In genomic region chr2:37671013-37671815, GRCh38 we compare ENCODE assay signal across 8 cellular contexts. TPM values are rescaled to one million over a fixed set of nuclear protein-coding genes. Genes with fewer than 3 reads are reported as not detected.
A peak's percentile ranks its signal among the peaks of the same experiment; 100 is the strongest.
DNase-seq lines count a peak whose midpoint lies in the region; ATAC-seq and TF ChIP-seq lines count a peak whose summit lies in the region.

A gene with protein sequence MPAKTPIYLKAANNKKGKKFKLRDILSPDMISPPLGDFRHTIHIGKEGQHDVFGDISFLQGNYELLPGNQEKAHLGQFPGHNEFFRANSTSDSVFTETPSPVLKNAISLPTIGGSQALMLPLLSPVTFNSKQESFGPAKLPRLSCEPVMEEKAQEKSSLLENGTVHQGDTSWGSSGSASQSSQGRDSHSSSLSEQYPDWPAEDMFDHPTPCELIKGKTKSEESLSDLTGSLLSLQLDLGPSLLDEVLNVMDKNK (minus strand): TSS chr2:37671642. CDS start chr2:37646587, 25,055 bp downstream.

- peak; percentile 61 for ATAC-seq in WTC11

- peak within 1 kb of the TSS; percentile 52 for H3K27ac Mint-ChIP-seq in WTC11

- CTCF ChIA-PET in HEK293T (lab: Yijun Ruan, JAX) = no interaction called here
- CTCF ChIA-PET in WTC11 (lab: Charles Lee) = interaction anchor here (0.6 to 2.0 kb wide), 8 partner anchors 14 to 353 kb away, joined by 3 to 13 read pairs (median 6); no protein-coding TSS in a partner anchor

- H3K27me3 Mint-ChIP-seq in WTC11 (ENCODE audit: low read depth) = peaks cover 7% of the 10 kb centered on the region

- H3K9me3 Mint-ChIP-seq in WTC11 = no peaks in the 10 kb centered on the region

- peak within 1 kb of the TSS; percentile 44 for H3K27ac ChIP-seq in caudate nucleus (ENCODE audit: low read depth, low read length)

- no peaks in the 10 kb centered on the region for H3K36me3 Mint-ChIP-seq in WTC11

- DNase-seq in HEK293T (ENCODE audit: extremely low spot score) = peak; percentile 67
- peak; percentile 56 to 94 (median 94) for DNase-seq in NCI-H1417 (lab: John Stamatoyannopoulos, UW)
- DNase-seq in WTC11 (ENCODE audit: low spot score) = peak; percentile 74
- DNase-seq in caudate nucleus (lab: John Stamatoyannopoulos, UW) = peak in 25 of 61 donors; percentile 12 to 59 (median 30)
- DNase-seq in kidney tubule cell (ENCODE audit: low spot score) = peak; percentile 79
- peak; percentile 55 for DNase-seq in stimulated activated CD4-positive, alpha-beta T cell treated with anti-CD3 and anti-CD28 coated beads, Interleukin-2, amount 100 ng/mL, for 4 hours (ENCODE audit: low read depth)
- DNase-seq in globus pallidus (ENCODE audit: low spot score) = no peak

- H3K4me1 Mint-ChIP-seq in WTC11 = peaks cover 59% of the 10 kb centered on the region

- H3K4me3 ChIP-seq in GM12875 (ENCODE audit: low read depth, low read length) = peak within 1 kb of the TSS; percentile 93

- TF ChIP-seq CTCF in GM12875 (IDR thresholded peaks at IDR 0.05; ENCODE audit: borderline replicate concordance, insufficient read depth, low read depth, low read length) (no peak), WTC11 (IDR thresholded peaks at IDR 0.05) (no peak)

- POLR2A ChIA-PET in HEK293T (lab: Yijun Ruan, JAX) = interaction anchor here (0.7 to 1.2 kb wide), 10 partner anchors 14 to 165 kb away, joined by 3 to 5 read pairs (median 3); no protein-coding TSS in a partner anchor
- POLR2A ChIA-PET in WTC11 (lab: Charles Lee) = interaction anchor here (0.9 to 1.9 kb wide), 3 partner anchors 14 to 17 kb away, joined by 4 to 11 read pairs (median 5); no protein-coding TSS in a partner anchor

- peak within 1 kb of the TSS; percentile 85 for H3K4me3 Mint-ChIP-seq in WTC11

TF ChIP-seq in HEK293T, 16 proteins besides CTCF, POLR2A, EP300 and RAD21:
- no peak for TF ChIP-seq TARDBP (IDR thresholded peaks at IDR 0.05)
- no peak for TF ChIP-seq SP1 (IDR thresholded peaks at IDR 0.05)
- TF ChIP-seq FOXM1 (IDR thresholded peaks at IDR 0.05; ENCODE audit: borderline replicate concordance) = no peak
- no peak for TF ChIP-seq ARNT (IDR thresholded peaks at IDR 0.05)
- no peak for TF ChIP-seq FOXK2 (IDR thresholded peaks at IDR 0.05)
- TF ChIP-seq FOXA1 (IDR thresholded peaks at IDR 0.05) = no peak
- TF ChIP-seq SUZ12 (IDR thresholded peaks at IDR 0.05) = no peak
- TF ChIP-seq NFRKB (IDR thresholded peaks at IDR 0.05) = no peak
- TF ChIP-seq ZNF384 (IDR thresholded peaks at IDR 0.05) = no peak
- TF ChIP-seq ELF4 (IDR thresholded peaks at IDR 0.05) = no peak
- no peak for TF ChIP-seq HDGF (IDR thresholded peaks at IDR 0.05; ENCODE audit: borderline replicate concordance)
- no peak for TF ChIP-seq LEF1 (IDR thresholded peaks at IDR 0.05; ENCODE audit: borderline replicate concordance)
- TF ChIP-seq, protein P1, sequence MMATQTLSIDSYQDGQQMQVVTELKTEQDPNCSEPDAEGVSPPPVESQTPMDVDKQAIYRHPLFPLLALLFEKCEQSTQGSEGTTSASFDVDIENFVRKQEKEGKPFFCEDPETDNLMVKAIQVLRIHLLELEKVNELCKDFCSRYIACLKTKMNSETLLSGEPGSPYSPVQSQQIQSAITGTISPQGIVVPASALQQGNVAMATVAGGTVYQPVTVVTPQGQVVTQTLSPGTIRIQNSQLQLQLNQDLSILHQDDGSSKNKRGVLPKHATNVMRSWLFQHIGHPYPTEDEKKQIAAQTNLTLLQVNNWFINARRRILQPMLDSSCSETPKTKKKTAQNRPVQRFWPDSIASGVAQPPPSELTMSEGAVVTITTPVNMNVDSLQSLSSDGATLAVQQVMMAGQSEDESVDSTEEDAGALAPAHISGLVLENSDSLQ (IDR thresholded peaks at IDR 0.05) = no peak
- TF ChIP-seq BHLHE40 (IDR thresholded peaks at IDR 0.05; ENCODE audit: borderline replicate concordance) = no peak
- TF ChIP-seq CTBP1 (IDR thresholded peaks at IDR 0.05; ENCODE audit: borderline replicate concordance) = no peak
- no peak for TF ChIP-seq L3MBTL2 (conservative IDR thresholded peaks at IDR 0.05)

TF ChIP-seq in WTC11, 78 proteins besides CTCF, POLR2A, EP300 and RAD21 (continues in another document):
- TF ChIP-seq ERG (CRISPR knock-in tag; IDR thresholded peaks at IDR 0.05) (no peak), CREB1 (CRISPR knock-in tag; IDR thresholded peaks at IDR 0.05) (no peak), ATF2 (CRISPR knock-in tag; IDR thresholded peaks at IDR 0.05; ENCODE audit: borderline replicate concordance, low read depth) (no peak), SP1 (CRISPR knock-in tag; conservative IDR thresholded peaks at IDR 0.05) (peak; percentile 59), SOX15 (CRISPR knock-in tag; IDR thresholded peaks at IDR 0.05) (no peak), SMAD4 (CRISPR knock-in tag; IDR thresholded peaks at IDR 0.05) (no peak)
- TF ChIP-seq, protein P2, sequence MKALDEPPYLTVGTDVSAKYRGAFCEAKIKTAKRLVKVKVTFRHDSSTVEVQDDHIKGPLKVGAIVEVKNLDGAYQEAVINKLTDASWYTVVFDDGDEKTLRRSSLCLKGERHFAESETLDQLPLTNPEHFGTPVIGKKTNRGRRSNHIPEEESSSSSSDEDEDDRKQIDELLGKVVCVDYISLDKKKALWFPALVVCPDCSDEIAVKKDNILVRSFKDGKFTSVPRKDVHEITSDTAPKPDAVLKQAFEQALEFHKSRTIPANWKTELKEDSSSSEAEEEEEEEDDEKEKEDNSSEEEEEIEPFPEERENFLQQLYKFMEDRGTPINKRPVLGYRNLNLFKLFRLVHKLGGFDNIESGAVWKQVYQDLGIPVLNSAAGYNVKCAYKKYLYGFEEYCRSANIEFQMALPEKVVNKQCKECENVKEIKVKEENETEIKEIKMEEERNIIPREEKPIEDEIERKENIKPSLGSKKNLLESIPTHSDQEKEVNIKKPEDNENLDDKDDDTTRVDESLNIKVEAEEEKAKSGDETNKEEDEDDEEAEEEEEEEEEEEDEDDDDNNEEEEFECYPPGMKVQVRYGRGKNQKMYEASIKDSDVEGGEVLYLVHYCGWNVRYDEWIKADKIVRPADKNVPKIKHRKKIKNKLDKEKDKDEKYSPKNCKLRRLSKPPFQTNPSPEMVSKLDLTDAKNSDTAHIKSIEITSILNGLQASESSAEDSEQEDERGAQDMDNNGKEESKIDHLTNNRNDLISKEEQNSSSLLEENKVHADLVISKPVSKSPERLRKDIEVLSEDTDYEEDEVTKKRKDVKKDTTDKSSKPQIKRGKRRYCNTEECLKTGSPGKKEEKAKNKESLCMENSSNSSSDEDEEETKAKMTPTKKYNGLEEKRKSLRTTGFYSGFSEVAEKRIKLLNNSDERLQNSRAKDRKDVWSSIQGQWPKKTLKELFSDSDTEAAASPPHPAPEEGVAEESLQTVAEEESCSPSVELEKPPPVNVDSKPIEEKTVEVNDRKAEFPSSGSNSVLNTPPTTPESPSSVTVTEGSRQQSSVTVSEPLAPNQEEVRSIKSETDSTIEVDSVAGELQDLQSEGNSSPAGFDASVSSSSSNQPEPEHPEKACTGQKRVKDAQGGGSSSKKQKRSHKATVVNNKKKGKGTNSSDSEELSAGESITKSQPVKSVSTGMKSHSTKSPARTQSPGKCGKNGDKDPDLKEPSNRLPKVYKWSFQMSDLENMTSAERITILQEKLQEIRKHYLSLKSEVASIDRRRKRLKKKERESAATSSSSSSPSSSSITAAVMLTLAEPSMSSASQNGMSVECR (CRISPR knock-in tag; IDR thresholded peaks at IDR 0.05; ENCODE audit: borderline replicate concordance) = peak; percentile 20; the same call in 1 of the 2 replicates
- TF ChIP-seq, protein P3, sequence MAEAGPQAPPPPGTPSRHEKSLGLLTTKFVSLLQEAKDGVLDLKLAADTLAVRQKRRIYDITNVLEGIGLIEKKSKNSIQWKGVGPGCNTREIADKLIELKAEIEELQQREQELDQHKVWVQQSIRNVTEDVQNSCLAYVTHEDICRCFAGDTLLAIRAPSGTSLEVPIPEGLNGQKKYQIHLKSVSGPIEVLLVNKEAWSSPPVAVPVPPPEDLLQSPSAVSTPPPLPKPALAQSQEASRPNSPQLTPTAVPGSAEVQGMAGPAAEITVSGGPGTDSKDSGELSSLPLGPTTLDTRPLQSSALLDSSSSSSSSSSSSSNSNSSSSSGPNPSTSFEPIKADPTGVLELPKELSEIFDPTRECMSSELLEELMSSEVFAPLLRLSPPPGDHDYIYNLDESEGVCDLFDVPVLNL (CRISPR knock-in tag; IDR thresholded peaks at IDR 0.05; ENCODE audit: borderline replicate concordance, low read depth) = peak; percentile 56; the same call in 1 of the 2 replicates

RNA-seq across cellular contexts. Expression of the gene that starts here (rescaled TPM):
- 21.2 to 31.5 TPM (median 21.8 TPM) in 3 replicates for total RNA-seq in WTC11 (2021)
